1 cellular context compared by ENCODE assay signal in genomic region chr7:128948312-128948973, GRCh38.
TF ChIP-seq lines count a peak whose summit lies in the region.

No MANE protein-coding gene starts in this region.

TF ChIP-seq in K562, 482 proteins besides CTCF, POLR2A, EP300 and RAD21 (continued from another document):
- TF ChIP-seq THAP7 (CRISPR knock-in tag; IDR thresholded peaks at IDR 0.05) (no peak), RFX7 (CRISPR knock-in tag; IDR thresholded peaks at IDR 0.05) (no peak), ZHX1 (conservative IDR thresholded peaks at IDR 0.05; ENCODE audit: low read length) (no peak), ETV1 (tag; conservative IDR thresholded peaks at IDR 0.05; ENCODE audit: low read depth) (no peak), POLR2G (IDR thresholded peaks at IDR 0.05; ENCODE audit: low read depth, low read length) (peak; percentile 78), ZNF408 (CRISPR knock-in tag; IDR thresholded peaks at IDR 0.05; ENCODE audit: low read depth) (no peak), HDGF (IDR thresholded peaks at IDR 0.05) (no peak), SUPT5H (IDR thresholded peaks at IDR 0.05) (peak; percentile 24; the same call in 1 of the 2 replicates), TOE1 (IDR thresholded peaks at IDR 0.05; ENCODE audit: borderline replicate concordance) (no peak), TOE1 (CRISPR knock-in tag; IDR thresholded peaks at IDR 0.05; ENCODE audit: borderline replicate concordance, low read depth) (no peak), KDM5B (IDR thresholded peaks at IDR 0.05; ENCODE audit: insufficient replicate concordance, low read depth, low read length) (no peak), E2F6 (IDR thresholded peaks at IDR 0.05; ENCODE audit: borderline replicate concordance in 1 of 2, extremely low read depth in 1 of 2, insufficient read depth in 1 of 2, insufficient read length in 1 of 2, low read depth in 1 of 2, low read length in 1 of 2, poor library complexity in 1 of 2, severe bottlenecking in 1 of 2) (no peak), MAFK (IDR thresholded peaks at IDR 0.05; ENCODE audit: low read length) (no peak), ZBTB33 (CRISPR knock-in tag; IDR thresholded peaks at IDR 0.05) (0 out of 2 replicates have a peak, but pooled peaks have one; percentile 27), VEZF1 (CRISPR knock-in tag; IDR thresholded peaks at IDR 0.05) (no peak), ZNF24 (IDR thresholded peaks at IDR 0.05) (no peak), TFAP4 (CRISPR knock-in tag; IDR thresholded peaks at IDR 0.05; ENCODE audit: borderline replicate concordance) (0 out of 2 replicates have a peak, but pooled peaks have one; percentile 34), NONO (IDR thresholded peaks at IDR 0.05; ENCODE audit: low read depth in 2 of 2, low read length in 1 of 2) (no peak), TEAD1 (CRISPR knock-in tag; IDR thresholded peaks at IDR 0.05) (no peak), ZNF133 (CRISPR knock-in tag; IDR thresholded peaks at IDR 0.05) (no peak), RBM22 (IDR thresholded peaks at IDR 0.05; ENCODE audit: low read depth, low read length, poor library complexity, severe bottlenecking) (peak; percentile 95), ZNF146 (CRISPR knock-in tag; IDR thresholded peaks at IDR 0.05; ENCODE audit: unreplicated experiment) (no peak), YY1 (IDR thresholded peaks at IDR 0.05; ENCODE audit: borderline replicate concordance in 1 of 3, control insufficient read depth in 1 of 3, extremely low read depth in 1 of 3, insufficient read depth in 3 of 3, insufficient read length in 1 of 3, insufficient replicate concordance in 2 of 3, low read depth in 1 of 3, low read length in 2 of 3) (no peak), ASH1L (IDR thresholded peaks at IDR 0.05; ENCODE audit: borderline replicate concordance, low read depth, partially characterized antibody) (no peak), BRD4 (IDR thresholded peaks at IDR 0.05) (no peak), ZNF395 (CRISPR knock-in tag; IDR thresholded peaks at IDR 0.05) (no peak), E2F8 (IDR thresholded peaks at IDR 0.05; ENCODE audit: low read depth, partially characterized antibody) (no peak), ZBTB49 (CRISPR knock-in tag; IDR thresholded peaks at IDR 0.05; ENCODE audit: borderline replicate concordance) (no peak), HNRNPH1 (optimal IDR thresholded peaks at IDR 0.05; ENCODE audit: low read depth, low read length) (no peak), HBP1 (CRISPR knock-in tag; IDR thresholded peaks at IDR 0.05) (no peak), ZBED1 (IDR thresholded peaks at IDR 0.05) (no peak)
TF ChIP-seq in K562: peak in this region for 5.
